ENCODE assay signal across 1 cellular context in the genomic region with DNA sequence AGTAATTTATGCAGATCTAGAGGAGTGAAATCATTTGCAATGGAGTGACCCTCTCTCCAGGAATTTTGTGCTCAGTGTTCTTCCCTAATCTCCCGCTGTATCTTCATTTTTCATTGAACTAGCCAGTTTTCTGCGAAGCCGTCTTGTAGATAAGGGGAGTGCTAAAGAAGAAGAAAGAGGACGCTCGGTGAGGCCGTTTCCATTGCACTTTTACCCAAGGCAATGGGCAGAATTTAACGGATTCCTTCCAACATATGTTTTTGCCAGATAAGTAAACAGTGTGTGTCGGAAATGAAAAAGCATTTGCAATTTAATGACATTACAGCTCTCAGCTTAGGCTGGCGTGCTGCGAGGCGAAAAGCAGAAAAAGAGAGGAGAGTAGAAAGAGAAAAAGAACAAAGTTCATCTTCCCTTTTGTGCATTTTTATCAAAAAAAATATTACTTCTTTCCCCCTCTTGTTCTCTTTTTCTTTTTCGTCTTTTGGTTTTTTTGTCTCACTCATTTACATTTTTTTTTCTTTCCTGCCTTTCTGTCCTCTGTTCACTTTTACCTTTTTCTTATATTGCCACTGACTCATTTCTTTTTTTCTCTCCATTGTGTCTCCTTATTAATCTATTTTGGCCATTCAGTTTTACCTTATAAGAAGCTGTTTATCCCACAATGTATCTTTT.
TF ChIP-seq lines count a peak whose summit lies in the region.

No MANE protein-coding gene starts in this region.

TF ChIP-seq in K562, 482 proteins besides CTCF, POLR2A, EP300 and RAD21 (continued from another document and continues in another):
- no peak for TF ChIP-seq ZNF764 (CRISPR knock-in tag; IDR thresholded peaks at IDR 0.05; ENCODE audit: low read depth)
- TF ChIP-seq YBX1 (IDR thresholded peaks at IDR 0.05) = no peak
- TF ChIP-seq, protein P1, sequence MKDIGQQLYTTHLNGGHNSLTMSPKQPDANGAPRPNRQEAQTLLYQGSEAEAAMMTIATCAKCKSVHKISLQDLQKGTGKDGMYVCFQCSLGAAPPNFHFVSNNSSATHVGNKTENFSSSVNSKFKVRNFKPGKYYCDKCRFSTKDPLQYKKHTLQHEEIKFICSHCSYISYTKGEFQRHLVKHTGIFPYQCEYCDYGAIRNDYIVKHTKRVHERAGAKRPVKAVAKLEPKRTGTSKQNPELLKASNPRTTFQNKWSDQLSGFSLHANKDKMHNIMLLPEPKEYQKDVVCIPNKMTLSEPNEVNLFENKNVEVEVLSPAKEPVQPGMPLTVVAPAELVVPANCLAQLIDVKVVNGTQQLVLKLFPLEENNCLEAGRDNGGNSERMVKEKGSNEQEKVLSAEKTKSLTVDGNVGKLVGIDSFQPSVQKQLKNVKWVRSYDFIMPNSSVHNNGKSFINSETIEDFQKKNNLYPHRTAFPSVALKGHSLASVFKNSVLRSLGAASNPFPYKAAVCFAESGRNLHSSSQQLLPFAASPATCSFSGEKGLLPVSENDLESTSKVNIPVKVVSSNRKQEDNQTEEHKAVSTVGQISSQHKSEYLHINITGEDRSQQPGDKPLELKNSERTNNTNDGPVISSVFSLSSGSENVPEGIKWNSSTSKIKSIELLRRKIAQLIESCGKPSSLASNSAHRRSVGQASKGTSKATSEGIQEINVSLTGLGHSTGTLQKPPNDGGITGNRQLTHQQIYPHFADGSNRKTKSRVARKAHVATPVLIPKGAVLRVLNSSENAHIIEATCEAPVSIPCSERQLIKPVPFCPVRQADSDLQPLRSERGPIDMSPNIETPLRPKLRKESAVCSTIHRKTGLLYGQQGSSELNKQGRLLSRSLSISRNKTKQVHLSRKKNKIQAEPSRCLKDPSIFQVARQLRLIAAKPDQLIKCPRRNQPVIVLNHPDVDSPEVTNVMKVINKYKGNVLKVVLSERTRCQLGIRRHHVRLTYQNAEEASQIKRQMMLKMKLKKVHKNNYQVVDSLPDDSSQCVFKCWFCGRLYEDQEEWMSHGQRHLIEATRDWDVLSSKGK (CRISPR knock-in tag; IDR thresholded peaks at IDR 0.05) = no peak
- TF ChIP-seq, protein P2, sequence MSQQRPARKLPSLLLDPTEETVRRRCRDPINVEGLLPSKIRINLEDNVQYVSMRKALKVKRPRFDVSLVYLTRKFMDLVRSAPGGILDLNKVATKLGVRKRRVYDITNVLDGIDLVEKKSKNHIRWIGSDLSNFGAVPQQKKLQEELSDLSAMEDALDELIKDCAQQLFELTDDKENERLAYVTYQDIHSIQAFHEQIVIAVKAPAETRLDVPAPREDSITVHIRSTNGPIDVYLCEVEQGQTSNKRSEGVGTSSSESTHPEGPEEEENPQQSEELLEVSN (IDR thresholded peaks at IDR 0.05; ENCODE audit: borderline replicate concordance in 1 of 2, extremely low read depth in 1 of 2, insufficient read depth in 1 of 2, insufficient read length in 1 of 2, low read depth in 1 of 2, low read length in 1 of 2, poor library complexity in 1 of 2, severe bottlenecking in 1 of 2) = peak in 1 of 2 experiments; percentile 14
- TF ChIP-seq ILF3 (IDR thresholded peaks at IDR 0.05; ENCODE audit: borderline replicate concordance) = no peak
- peak; percentile 95 for TF ChIP-seq SMARCA4 (IDR thresholded peaks at IDR 0.05)
- TF ChIP-seq ZNF507 (tag; conservative IDR thresholded peaks at IDR 0.05) = no peak
- peak; percentile 46 to 81; a peak in 3 of 4 replicates for TF ChIP-seq TRIM24 (IDR thresholded peaks at IDR 0.05)
- no peak for TF ChIP-seq CBX2 (IDR thresholded peaks at IDR 0.05; ENCODE audit: insufficient read depth, low read length, poor library complexity, severe bottlenecking)
- TF ChIP-seq TAF7 (tag; IDR thresholded peaks at IDR 0.05) = no peak
- no peak for TF ChIP-seq ZNF717 (CRISPR knock-in tag; IDR thresholded peaks at IDR 0.05)
- no peak for TF ChIP-seq KDM5B (IDR thresholded peaks at IDR 0.05; ENCODE audit: insufficient replicate concordance, low read depth, low read length)
- no peak for TF ChIP-seq ZZZ3 (IDR thresholded peaks at IDR 0.05)
- TF ChIP-seq ZFP1 (CRISPR knock-in tag; IDR thresholded peaks at IDR 0.05) = no peak
- TF ChIP-seq ZNF444 (CRISPR knock-in tag; IDR thresholded peaks at IDR 0.05) = no peak
- peak; percentile 35; the same call in 1 of the 2 replicates for TF ChIP-seq MBD2 (IDR thresholded peaks at IDR 0.05; ENCODE audit: borderline replicate concordance, low read depth)
- no peak for TF ChIP-seq CHCHD3 (CRISPR knock-in tag; IDR thresholded peaks at IDR 0.05)
- TF ChIP-seq ZNF140 (CRISPR knock-in tag; IDR thresholded peaks at IDR 0.05) = no peak
- no peak for TF ChIP-seq MED1 (CRISPR knock-in tag; IDR thresholded peaks at IDR 0.05; ENCODE audit: borderline replicate concordance)
- TF ChIP-seq, protein P3, sequence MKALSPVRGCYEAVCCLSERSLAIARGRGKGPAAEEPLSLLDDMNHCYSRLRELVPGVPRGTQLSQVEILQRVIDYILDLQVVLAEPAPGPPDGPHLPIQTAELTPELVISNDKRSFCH (CRISPR knock-in tag; IDR thresholded peaks at IDR 0.05) = no peak
- TF ChIP-seq, protein P3 (tag; IDR thresholded peaks at IDR 0.05) = no peak
- TF ChIP-seq, protein P4, sequence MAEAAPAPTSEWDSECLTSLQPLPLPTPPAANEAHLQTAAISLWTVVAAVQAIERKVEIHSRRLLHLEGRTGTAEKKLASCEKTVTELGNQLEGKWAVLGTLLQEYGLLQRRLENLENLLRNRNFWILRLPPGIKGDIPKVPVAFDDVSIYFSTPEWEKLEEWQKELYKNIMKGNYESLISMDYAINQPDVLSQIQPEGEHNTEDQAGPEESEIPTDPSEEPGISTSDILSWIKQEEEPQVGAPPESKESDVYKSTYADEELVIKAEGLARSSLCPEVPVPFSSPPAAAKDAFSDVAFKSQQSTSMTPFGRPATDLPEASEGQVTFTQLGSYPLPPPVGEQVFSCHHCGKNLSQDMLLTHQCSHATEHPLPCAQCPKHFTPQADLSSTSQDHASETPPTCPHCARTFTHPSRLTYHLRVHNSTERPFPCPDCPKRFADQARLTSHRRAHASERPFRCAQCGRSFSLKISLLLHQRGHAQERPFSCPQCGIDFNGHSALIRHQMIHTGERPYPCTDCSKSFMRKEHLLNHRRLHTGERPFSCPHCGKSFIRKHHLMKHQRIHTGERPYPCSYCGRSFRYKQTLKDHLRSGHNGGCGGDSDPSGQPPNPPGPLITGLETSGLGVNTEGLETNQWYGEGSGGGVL (CRISPR knock-in tag; IDR thresholded peaks at IDR 0.05) = no peak
- TF ChIP-seq GATAD2B (IDR thresholded peaks at IDR 0.05; ENCODE audit: borderline replicate concordance) = no peak; the same call in 1 of the 2 replicates
- TF ChIP-seq PURB (CRISPR knock-in tag; IDR thresholded peaks at IDR 0.05; ENCODE audit: low read depth) = no peak
- TF ChIP-seq ATF7 (IDR thresholded peaks at IDR 0.05) = peak; percentile 48; the same call in 1 of the 2 replicates
- TF ChIP-seq ZBTB7A (IDR thresholded peaks at IDR 0.05; ENCODE audit: borderline replicate concordance, control insufficient read depth, low read depth, low read length) = no peak
- TF ChIP-seq MEF2D (tag; conservative IDR thresholded peaks at IDR 0.05; ENCODE audit: low read depth) = no peak
- TF ChIP-seq ZNF24 (IDR thresholded peaks at IDR 0.05) = no peak
- no peak for TF ChIP-seq HNRNPL (IDR thresholded peaks at IDR 0.05; ENCODE audit: low read depth, low read length)
- no peak for TF ChIP-seq NUFIP1 (IDR thresholded peaks at IDR 0.05; ENCODE audit: partially characterized antibody)
- no peak for TF ChIP-seq XRCC5 (IDR thresholded peaks at IDR 0.05; ENCODE audit: low read depth, low read length)
- no peak for TF ChIP-seq ZNF561 (CRISPR knock-in tag; conservative IDR thresholded peaks at IDR 0.05)
- TF ChIP-seq SMC3 (conservative IDR thresholded peaks at IDR 0.05; ENCODE audit: insufficient read depth, low read depth, low read length) = no peak
- no peak for TF ChIP-seq MCM3 (IDR thresholded peaks at IDR 0.05)
- TF ChIP-seq ZNF282 (CRISPR knock-in tag; IDR thresholded peaks at IDR 0.05) = no peak
- TF ChIP-seq, protein P5, sequence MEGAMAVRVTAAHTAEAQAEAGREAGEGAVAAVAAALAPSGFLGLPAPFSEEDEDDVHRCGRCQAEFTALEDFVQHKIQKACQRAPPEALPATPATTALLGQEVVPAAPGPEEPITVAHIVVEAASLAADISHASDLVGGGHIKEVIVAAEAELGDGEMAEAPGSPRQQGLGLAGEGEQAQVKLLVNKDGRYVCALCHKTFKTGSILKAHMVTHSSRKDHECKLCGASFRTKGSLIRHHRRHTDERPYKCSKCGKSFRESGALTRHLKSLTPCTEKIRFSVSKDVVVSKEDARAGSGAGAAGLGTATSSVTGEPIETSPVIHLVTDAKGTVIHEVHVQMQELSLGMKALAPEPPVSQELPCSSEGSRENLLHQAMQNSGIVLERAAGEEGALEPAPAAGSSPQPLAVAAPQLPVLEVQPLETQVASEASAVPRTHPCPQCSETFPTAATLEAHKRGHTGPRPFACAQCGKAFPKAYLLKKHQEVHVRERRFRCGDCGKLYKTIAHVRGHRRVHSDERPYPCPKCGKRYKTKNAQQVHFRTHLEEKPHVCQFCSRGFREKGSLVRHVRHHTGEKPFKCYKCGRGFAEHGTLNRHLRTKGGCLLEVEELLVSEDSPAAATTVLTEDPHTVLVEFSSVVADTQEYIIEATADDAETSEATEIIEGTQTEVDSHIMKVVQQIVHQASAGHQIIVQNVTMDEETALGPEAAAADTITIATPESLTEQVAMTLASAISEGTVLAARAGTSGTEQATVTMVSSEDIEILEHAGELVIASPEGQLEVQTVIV (CRISPR knock-in tag; IDR thresholded peaks at IDR 0.05; ENCODE audit: borderline replicate concordance) = no peak
- TF ChIP-seq ZBTB8A (IDR thresholded peaks at IDR 0.05; ENCODE audit: partially characterized antibody) = no peak
- no peak for TF ChIP-seq ZNF445 (CRISPR knock-in tag; IDR thresholded peaks at IDR 0.05; ENCODE audit: low read depth)
- peak; percentile 78; the same call in 1 of the 2 replicates for TF ChIP-seq NFRKB (IDR thresholded peaks at IDR 0.05; ENCODE audit: low read depth)
- TF ChIP-seq CEBPG (CRISPR knock-in tag; IDR thresholded peaks at IDR 0.05) = no peak
- no peak for TF ChIP-seq CEBPG (tag; conservative IDR thresholded peaks at IDR 0.05 in 1 of 2, IDR thresholded peaks at IDR 0.05 in 1 of 2)
- TF ChIP-seq ZNF197 (CRISPR knock-in tag; IDR thresholded peaks at IDR 0.05; ENCODE audit: low read depth) = no peak
- TF ChIP-seq ZNF384 (IDR thresholded peaks at IDR 0.05; ENCODE audit: low read depth, low read length) = no peak
- TF ChIP-seq YY1 (IDR thresholded peaks at IDR 0.05; ENCODE audit: borderline replicate concordance in 1 of 3, control insufficient read depth in 1 of 3, extremely low read depth in 1 of 3, insufficient read depth in 3 of 3, insufficient read length in 1 of 3, insufficient replicate concordance in 2 of 3, low read depth in 1 of 3, low read length in 2 of 3) = no peak
- TF ChIP-seq ZNF175 (CRISPR knock-in tag; IDR thresholded peaks at IDR 0.05; ENCODE audit: low read depth) = no peak
- TF ChIP-seq ZBTB17 (CRISPR knock-in tag; IDR thresholded peaks at IDR 0.05) = no peak
- no peak for TF ChIP-seq WHSC1 (IDR thresholded peaks at IDR 0.05; ENCODE audit: low read length)
- no peak for TF ChIP-seq ZNF707 (CRISPR knock-in tag; conservative IDR thresholded peaks at IDR 0.05)
- TF ChIP-seq KLF16 (IDR thresholded peaks at IDR 0.05) = peak; percentile 64
- TF ChIP-seq, protein P6, sequence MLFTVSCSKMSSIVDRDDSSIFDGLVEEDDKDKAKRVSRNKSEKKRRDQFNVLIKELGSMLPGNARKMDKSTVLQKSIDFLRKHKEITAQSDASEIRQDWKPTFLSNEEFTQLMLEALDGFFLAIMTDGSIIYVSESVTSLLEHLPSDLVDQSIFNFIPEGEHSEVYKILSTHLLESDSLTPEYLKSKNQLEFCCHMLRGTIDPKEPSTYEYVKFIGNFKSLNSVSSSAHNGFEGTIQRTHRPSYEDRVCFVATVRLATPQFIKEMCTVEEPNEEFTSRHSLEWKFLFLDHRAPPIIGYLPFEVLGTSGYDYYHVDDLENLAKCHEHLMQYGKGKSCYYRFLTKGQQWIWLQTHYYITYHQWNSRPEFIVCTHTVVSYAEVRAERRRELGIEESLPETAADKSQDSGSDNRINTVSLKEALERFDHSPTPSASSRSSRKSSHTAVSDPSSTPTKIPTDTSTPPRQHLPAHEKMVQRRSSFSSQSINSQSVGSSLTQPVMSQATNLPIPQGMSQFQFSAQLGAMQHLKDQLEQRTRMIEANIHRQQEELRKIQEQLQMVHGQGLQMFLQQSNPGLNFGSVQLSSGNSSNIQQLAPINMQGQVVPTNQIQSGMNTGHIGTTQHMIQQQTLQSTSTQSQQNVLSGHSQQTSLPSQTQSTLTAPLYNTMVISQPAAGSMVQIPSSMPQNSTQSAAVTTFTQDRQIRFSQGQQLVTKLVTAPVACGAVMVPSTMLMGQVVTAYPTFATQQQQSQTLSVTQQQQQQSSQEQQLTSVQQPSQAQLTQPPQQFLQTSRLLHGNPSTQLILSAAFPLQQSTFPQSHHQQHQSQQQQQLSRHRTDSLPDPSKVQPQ (CRISPR knock-in tag; IDR thresholded peaks at IDR 0.05; ENCODE audit: borderline replicate concordance) = no peak
- no peak for TF ChIP-seq RBM22 (IDR thresholded peaks at IDR 0.05; ENCODE audit: low read depth, low read length, poor library complexity, severe bottlenecking)
